13 cellular contexts compared by ENCODE assay signal in genomic region chr12:121026274-121027045, GRCh38. TPM values are rescaled to one million over a fixed set of nuclear protein-coding genes. Genes with fewer than 3 reads are reported as not detected.
A peak's percentile ranks its signal among the peaks of the same experiment; 100 is the strongest.
DNase-seq lines count a peak whose midpoint lies in the region; ATAC-seq and TF ChIP-seq lines count a peak whose summit lies in the region.
"Had no signal": no experiment of that assay in that cellular context is flagged by ENCODE, and none has a peak within 500 bp of the region (broad histone marks: within the 10 kb centered on the region; RNA-seq: fewer than 3 reads in every experiment).

No MANE protein-coding gene starts in this region.

- no peaks in the 10 kb centered on the region for H3K27me3 ChIP-seq in HCT116 (ENCODE audit: insufficient read depth, low read length)
- H3K27me3 ChIP-seq in liver (ENCODE audit: control insufficient read depth in 4 of 4, insufficient read depth in 4 of 4, low read length in 3 of 4), result no peaks in the 10 kb centered on the region
- H3K27me3 ChIP-seq: ascending aorta, sigmoid colon, tibial nerve had no signal

- POLR2A ChIA-PET in HCT116 (lab: Charles Lee), result no interaction called here

- H4K20me1 ChIP-seq in HCT116 (ENCODE audit: insufficient read depth), result no peaks in the 10 kb centered on the region

- no peak overlapping the region for H3K4me2 ChIP-seq in HCT116 (ENCODE audit: low read length)

- H3K27ac ChIP-seq in HCT116 (ENCODE audit: low read depth, low read length) (no peak overlapping the region), VCaP (peak overlapping the region; percentile 53), liver (ENCODE audit: low read depth in 1 of 2, low read length in 2 of 2) (peak overlapping the region; percentile 92 to 93)
- H3K27ac ChIP-seq: ascending aorta, sigmoid colon, tibial nerve had no signal

- CTCF ChIA-PET in HCT116 (lab: Charles Lee), result interaction anchor here (1.0 kb wide), 1 partner anchor 8 kb away, joined by 3 read pairs; no protein-coding TSS in a partner anchor

- ATAC-seq in HCT116, result peak; percentile 66
- no peak for ATAC-seq in HG02973 (IDR thresholded peaks at IDR 0.05; ENCODE audit: unreplicated experiment)
- ATAC-seq in HG02623 (IDR thresholded peaks at IDR 0.05; ENCODE audit: unreplicated experiment), result no peak
- no peak for ATAC-seq in HG02763 (IDR thresholded peaks at IDR 0.05; ENCODE audit: unreplicated experiment)

- no peaks in the 10 kb centered on the region for H3K9me2 ChIP-seq in HCT116 (ENCODE audit: insufficient read depth)

- 75% methylated on average over 10 of the region's 10 CpGs for WGBS in liver

- no peaks in the 10 kb centered on the region for H3K79me2 ChIP-seq in HCT116 (ENCODE audit: insufficient read depth, low read length)

- intact Hi-C loops in HCT116 (cut with micrococcal nuclease) (no loop called here), cardiac septum (cut with DNase I) (no loop called here)

- no TSS peak for BruUV-seq in HCT116 (replicated peaks; lab: Mats Ljungman, UMichigan)

- no peak overlapping the region for H3K4me3 ChIP-seq in HCT116 (replicated peaks in 1 of 2; ENCODE audit: low read depth in 1 of 2, low read length in 2 of 2)
- no peak overlapping the region for H3K4me3 ChIP-seq in liver (ENCODE audit: low read depth in 1 of 3, low read length in 3 of 3)
- H3K4me3 ChIP-seq: ascending aorta, sigmoid colon, tibial nerve had no signal

- no peak overlapping the region for H2AFZ ChIP-seq in HCT116 (ENCODE audit: low read depth, low read length, poor library complexity, severe bottlenecking)

- peak in 1 of 3 experiments; percentile 28; a peak in 1 of 6 replicates for TF ChIP-seq CTCF in HCT116 (IDR thresholded peaks at IDR 0.05 in 2 of 3, conservative IDR thresholded peaks at IDR 0.05 in 1 of 3; ENCODE audit: borderline replicate concordance in 1 of 3, insufficient read depth in 1 of 3, low read depth in 2 of 3, low read length in 2 of 3)
- TF ChIP-seq CTCF in VCaP (conservative IDR thresholded peaks at IDR 0.05), result peak; percentile 62
- TF ChIP-seq CTCF in liver (IDR thresholded peaks at IDR 0.05; ENCODE audit: low read depth, low read length, missing input control), result peak; percentile 20

- no peak overlapping the region for H3K9ac ChIP-seq in HCT116 (ENCODE audit: low read length)
- peak overlapping the region; percentile 36 to 37 for H3K9ac ChIP-seq in liver (ENCODE audit: low read depth in 1 of 2, low read length in 2 of 2)

- H3K36me3 ChIP-seq in HCT116 (ENCODE audit: control insufficient read depth in 1 of 2, insufficient read depth in 2 of 2, low read length in 2 of 2) (no peaks in the 10 kb centered on the region), liver (ENCODE audit: control insufficient read depth in 4 of 4, insufficient read depth in 3 of 4, low read depth in 1 of 4, low read length in 3 of 4) (peaks cover 0 to 4% (median 0%) of the 10 kb centered on the region in 4 donors)
- H3K36me3 ChIP-seq: ascending aorta, sigmoid colon, tibial nerve had no signal

- no peak for TF ChIP-seq RAD21 in HCT116 (IDR thresholded peaks at IDR 0.05; ENCODE audit: low read depth)
- TF ChIP-seq RAD21 in liver (IDR thresholded peaks at IDR 0.05), result no peak

- H3K9me3 ChIP-seq in HCT116 (ENCODE audit: control insufficient read depth in 1 of 2, insufficient read depth in 1 of 2, low read depth in 1 of 2, low read length in 2 of 2) (no peaks in the 10 kb centered on the region), liver (ENCODE audit: control insufficient read depth in 4 of 4, low read length in 3 of 4) (no peaks in the 10 kb centered on the region)
- H3K9me3 ChIP-seq: ascending aorta, sigmoid colon, tibial nerve had no signal

- RAD21 ChIA-PET in HCT116 (lab: Charles Lee; ENCODE audit: low non-redundant PET in 1 of 2, low total read pairs in 2 of 2, uncharacterized antibody in 2 of 2, unreplicated experiment in 2 of 2), result no interaction called here

- TF ChIP-seq POLR2A in HCT116 (IDR thresholded peaks at IDR 0.05; ENCODE audit: borderline replicate concordance, extremely low read depth, insufficient read depth, insufficient read length), result no peak

- DNase-seq in AML-193 (lab: John Stamatoyannopoulos, UW) (peak; percentile 2 to 6), HCT116 (ENCODE audit: low read depth, low spot score) (no peak), cardiac septum (ENCODE audit: low spot score) (no peak)
- DNase-seq: hypothalamus, NCI-H1436, sigmoid colon had no signal

- peaks cover 0 to 8% of the 10 kb centered on the region in 2 experiments; a peak in 1 of 4 replicates for H3K4me1 ChIP-seq in HCT116 (ENCODE audit: control insufficient read depth in 1 of 2, insufficient read depth in 2 of 2, low read length in 2 of 2)
- peaks cover 1 to 25% (median 18%) of the 10 kb centered on the region in 4 donors for H3K4me1 ChIP-seq in liver (ENCODE audit: control insufficient read depth in 4 of 4, insufficient read depth in 4 of 4, low read length in 3 of 4)
- H3K4me1 ChIP-seq: ascending aorta, sigmoid colon, tibial nerve had no signal

TF ChIP-seq in HCT116, 20 proteins besides CTCF, POLR2A, EP300 and RAD21 (continues in another document):
- no peak for TF ChIP-seq ELF1 (IDR thresholded peaks at IDR 0.05; ENCODE audit: borderline replicate concordance, low read depth)
- no peak for TF ChIP-seq POLR2AphosphoS5 (IDR thresholded peaks at IDR 0.05; ENCODE audit: low read depth, low read length)
- no peak for TF ChIP-seq EGR1 (IDR thresholded peaks at IDR 0.05; ENCODE audit: low read depth)
- no peak for TF ChIP-seq SRF (IDR thresholded peaks at IDR 0.05; ENCODE audit: low read depth)
- TF ChIP-seq ZFX (IDR thresholded peaks at IDR 0.05), result no peak
- TF ChIP-seq TCF7L2 (IDR thresholded peaks at IDR 0.05; ENCODE audit: borderline replicate concordance, extremely low read depth, insufficient read depth, insufficient read length), result no peak
- no peak for TF ChIP-seq YY1 (IDR thresholded peaks at IDR 0.05; ENCODE audit: extremely low read depth, insufficient replicate concordance, low read depth, low read length)
- no peak for TF ChIP-seq EZH2 (IDR thresholded peaks at IDR 0.05)
- no peak for TF ChIP-seq EZH2phosphoT487 (IDR thresholded peaks at IDR 0.05; ENCODE audit: borderline replicate concordance)
- no peak for TF ChIP-seq FOSL1 (IDR thresholded peaks at IDR 0.05; ENCODE audit: low read depth)
- no peak for TF ChIP-seq ZBTB33 (IDR thresholded peaks at IDR 0.05; ENCODE audit: extremely low read depth, insufficient replicate concordance, low read length)

TF ChIP-seq in liver, 16 proteins besides CTCF, POLR2A, EP300 and RAD21:
- TF ChIP-seq MAX (IDR thresholded peaks at IDR 0.05) (no peak), GABPA (IDR thresholded peaks at IDR 0.05 in 1 of 2, conservative IDR thresholded peaks at IDR 0.05 in 1 of 2) (no peak), SP1 (IDR thresholded peaks at IDR 0.05) (no peak), NR2F2 (IDR thresholded peaks at IDR 0.05) (no peak), REST (IDR thresholded peaks at IDR 0.05) (no peak), ATF3 (IDR thresholded peaks at IDR 0.05) (no peak), HNF4G (IDR thresholded peaks at IDR 0.05) (no peak), FOXA2 (IDR thresholded peaks at IDR 0.05) (no peak), FOXA1 (IDR thresholded peaks at IDR 0.05) (no peak)

RNA-seq across cellular contexts. Expression of gene C12orf43, which starts 10.2 kb away (rescaled TPM):
- total RNA-seq in HCT116 (2021; ENCODE audit: unreplicated experiment), result 16.2 TPM
- polyA plus RNA-seq in HCT116 (2012), result 9.7 and 10.8 TPM in 2 replicates
- 1 to 10 TPM; 6.8 to 7.3 TPM for total RNA-seq in liver
- 1 to 10 TPM; 7.8 to 8.2 TPM for polyA plus RNA-seq in liver
- total RNA-seq in cardiac septum, result 9.1 TPM

RNA-seq across cellular contexts. Expression of gene OASL, which starts 12.6 kb away (rescaled TPM):
- 4.1 TPM for total RNA-seq in HCT116 (2021; ENCODE audit: unreplicated experiment)
- 2.8 and 5.2 TPM in 2 replicates for polyA plus RNA-seq in HCT116 (2012)
- total RNA-seq in liver, result 1 to 10 TPM in 1 of 2 donors, under 1 TPM in 1; 0.89 to 2.5 TPM
- 1 to 10 TPM; 3.7 to 4.5 TPM for polyA plus RNA-seq in liver
- 0.27 TPM for total RNA-seq in cardiac septum
- total RNA-seq: ascending aorta had no signal

RNA-seq across cellular contexts. Expression of gene HNF1A, which starts 48.1 kb away (rescaled TPM):
- not detected for total RNA-seq in HCT116 (2021; ENCODE audit: unreplicated experiment)
- polyA plus RNA-seq in HCT116 (2012), result 0.03 TPM in 1 of 2 replicates, not detected in the other
- total RNA-seq in liver, result 10 to 100 TPM in 1 of 2 donors, 1 to 10 TPM in 1; 8.3 to 12.8 TPM
- 10 to 100 TPM in 1 of 2 donors, 1 to 10 TPM in 1; 8.2 to 19.8 TPM for polyA plus RNA-seq in liver
- total RNA-seq in cardiac septum, result not detected
- total RNA-seq: ascending aorta, tibial nerve had no signal

Comparison
In these comparisons a context has a peak if more than half of its experiments do, and no peak if none do; other contexts are left out.
1. DNase-seq: peak in AML-193 (2 of 2); none in HCT116 (single experiment) and cardiac septum (single experiment).